ENCODE assay signal across 1 cellular context in genomic region chr19:6373813-6374108, GRCh38.
A peak's percentile ranks its signal among the peaks of the same experiment; 100 is the strongest.
TF ChIP-seq lines count a peak whose summit lies in the region.

No MANE protein-coding gene starts in this region.

TF ChIP-seq in H1, 55 proteins besides CTCF, POLR2A, EP300 and RAD21:
- TF ChIP-seq CBX5 (IDR thresholded peaks at IDR 0.05; ENCODE audit: low read depth, low read length): no peak
- no peak for TF ChIP-seq ATF2 (IDR thresholded peaks at IDR 0.05; ENCODE audit: low read length)
- no peak for TF ChIP-seq CTBP2 (IDR thresholded peaks at IDR 0.05; ENCODE audit: borderline replicate concordance, insufficient read depth, insufficient read length, low read length)
- TF ChIP-seq CHD2 (IDR thresholded peaks at IDR 0.05; ENCODE audit: low read length): peak; percentile 43; the same call in 1 of the 2 replicates
- no peak for TF ChIP-seq KDM4A (IDR thresholded peaks at IDR 0.05; ENCODE audit: low read depth, low read length, severe bottlenecking)
- no peak for TF ChIP-seq POU5F1 (IDR thresholded peaks at IDR 0.05; ENCODE audit: low read depth, low read length)
- no peak for TF ChIP-seq RNF2 (IDR thresholded peaks at IDR 0.05; ENCODE audit: borderline replicate concordance, low read depth, low read length, missing control alignments, poor library complexity, severe bottlenecking)
TF ChIP-seq in H1: peak in this region for 1.
